ENCODE assay signal across 8 cellular contexts in genomic region chr1:50109647-50110075, GRCh38. TPM values are rescaled to one million over a fixed set of nuclear protein-coding genes. Genes with fewer than 3 reads are reported as not detected.
DNase-seq lines count a peak whose midpoint lies in the region; ATAC-seq and TF ChIP-seq lines count a peak whose summit lies in the region.

No MANE protein-coding gene starts in this region.

- no peak overlapping the region for H2BK15ac ChIP-seq in H9 (ENCODE audit: low read depth, low read length)

- no peak overlapping the region for H2BK20ac ChIP-seq in H9 (ENCODE audit: low read depth, low read length, poor library complexity, severe bottlenecking)

- H2AK5ac ChIP-seq in H9 (ENCODE audit: insufficient read length, low read length), result no peak overlapping the region

- peak; percentile 51 for ATAC-seq in HG02870 (IDR thresholded peaks at IDR 0.05; ENCODE audit: unreplicated experiment)
- ATAC-seq in GM21529 (IDR thresholded peaks at IDR 0.05; ENCODE audit: unreplicated experiment), result no peak
- ATAC-seq in GM18519 (IDR thresholded peaks at IDR 0.05; ENCODE audit: low FRiP score, unreplicated experiment), result no peak

- no peaks in the 10 kb centered on the region for H3K36me3 ChIP-seq in MG63

- H3K23ac ChIP-seq in H9 (ENCODE audit: insufficient read length, low read depth, low read length), result no peak overlapping the region

- H3K27ac Mint-ChIP-seq in progenitor cell of endocrine pancreas (no peak overlapping the region), H9 (no peak overlapping the region)

- no peak overlapping the region for H4K5ac ChIP-seq in H9 (ENCODE audit: insufficient read length, low read depth, low read length)

- H3K4me1 Mint-ChIP-seq in progenitor cell of endocrine pancreas (ENCODE audit: low read depth) (peaks cover 42% of the 10 kb centered on the region), H9 (peaks cover 0 to 5% of the 10 kb centered on the region in 2 experiments; a peak in 1 of 4 replicates)

- H3K4me3 ChIP-seq in MG63, result no peak overlapping the region

- H3K56ac ChIP-seq in H9 (ENCODE audit: insufficient read length, low read depth, low read length), result no peak overlapping the region

- H4K20me1 ChIP-seq in H9 (ENCODE audit: control insufficient read depth, insufficient read depth, insufficient read length), result no peaks in the 10 kb centered on the region

- H3K36me3 Mint-ChIP-seq in progenitor cell of endocrine pancreas (ENCODE audit: insufficient read depth) (no peaks in the 10 kb centered on the region), H9 (ENCODE audit: insufficient read depth in 1 of 3, low read depth in 3 of 3) (peaks cover 0 to 28% (median 0%) of the 10 kb centered on the region in 3 experiments; a peak in 2 of 7 replicates)

- H3K23me2 ChIP-seq in H9 (ENCODE audit: insufficient read length, low read depth, low read length, poor library complexity, severe bottlenecking), result no peaks in the 10 kb centered on the region

- no peak overlapping the region for H4K91ac ChIP-seq in H9 (ENCODE audit: insufficient read length, low read depth, low read length)

- TF ChIP-seq CTCF in progenitor cell of endocrine pancreas (IDR thresholded peaks at IDR 0.05; ENCODE audit: unreplicated experiment), result no peak
- TF ChIP-seq CTCF in H9 (conservative IDR thresholded peaks at IDR 0.05), result no peak

- H3K4me1 ChIP-seq in H9 (ENCODE audit: insufficient read depth, low read length), result peaks cover 3% of the 10 kb centered on the region; the same call in 1 of the 2 replicates

- H3K4me2 ChIP-seq in H9 (ENCODE audit: insufficient read depth, insufficient read length, low read length), result no peak overlapping the region

- no peak overlapping the region for H3K14ac ChIP-seq in H9 (ENCODE audit: insufficient read depth, low read length)

- peaks cover 6% of the 10 kb centered on the region; the same call in 1 of the 2 replicates for H3K27me3 ChIP-seq in MG63
- H3K27me3 ChIP-seq in H9 (ENCODE audit: insufficient read depth, low read length), result no peaks in the 10 kb centered on the region

- no peak overlapping the region for H2BK120ac ChIP-seq in H9 (ENCODE audit: low read depth, low read length, poor library complexity, severe bottlenecking)

- H3K9me3 ChIP-seq in MG63, result no peaks in the 10 kb centered on the region
- H3K9me3 ChIP-seq in H9 (ENCODE audit: control insufficient read depth, low read depth, low read length), result no peaks in the 10 kb centered on the region

- H3K27ac ChIP-seq in angular gyrus (ENCODE audit: low read depth, low read length) (peak overlapping the region; percentile 68), H9 (ENCODE audit: insufficient read length, low read depth, low read length) (no peak overlapping the region)

- H2BK5ac ChIP-seq in H9 (ENCODE audit: insufficient read length, low read length), result no peak overlapping the region

- WGBS in H9 (ENCODE audit: extremely low coverage, insufficient read length, low lambda C conversion rate), result no CpG with 5 or more reads among the region's 8 CpGs

- H3K18ac ChIP-seq in H9 (ENCODE audit: insufficient read length, low read depth, low read length), result no peak overlapping the region

- no peak overlapping the region for H3K4ac ChIP-seq in H9 (ENCODE audit: low read depth, low read length)

- H3K9ac ChIP-seq in H9 (ENCODE audit: extremely low read depth, insufficient read length, low read length), result no peak overlapping the region

- H3K4me3 Mint-ChIP-seq in progenitor cell of endocrine pancreas (ENCODE audit: low read depth) (peak overlapping the region; percentile 58), H9 (no peak overlapping the region)

- H3K27me3 Mint-ChIP-seq in progenitor cell of endocrine pancreas (no peaks in the 10 kb centered on the region), H9 (ENCODE audit: low read depth) (no peaks in the 10 kb centered on the region; the same call in 1 of the 2 replicates)

- H2BK12ac ChIP-seq in H9 (ENCODE audit: insufficient read length, low read depth, low read length), result no peak overlapping the region

- H3K9me3 Mint-ChIP-seq in progenitor cell of endocrine pancreas (ENCODE audit: low read depth) (no peaks in the 10 kb centered on the region), H9 (peaks cover 0 to 86% of the 10 kb centered on the region in 2 experiments; a peak in 2 of 5 replicates)

- no peaks in the 10 kb centered on the region for H3K79me2 ChIP-seq in H9 (ENCODE audit: insufficient read depth, low read length)

- H3K79me1 ChIP-seq in H9 (ENCODE audit: insufficient read depth, low read depth, low read length, poor library complexity, severe bottlenecking), result no peaks in the 10 kb centered on the region

- no peak overlapping the region for H2AFZ ChIP-seq in H9 (ENCODE audit: low read length)

- no peak overlapping the region for H4K8ac ChIP-seq in H9 (replicated peaks; ENCODE audit: insufficient read length, low read depth, low read length)

- peak; percentile 37 for DNase-seq in NCI-H2107 (lab: John Stamatoyannopoulos, UW)
- DNase-seq in progenitor cell of endocrine pancreas (ENCODE audit: low spot score, unreplicated experiment), result no peak
- DNase-seq in MG63, result no peak
- DNase-seq in H9, result no peak

- H3T11ph ChIP-seq in H9 (ENCODE audit: low read length), result no peak overlapping the region

RNA-seq across cellular contexts. Expression of gene ELAVL4, which starts 0.9 kb away (rescaled TPM):
- total RNA-seq in progenitor cell of endocrine pancreas (3.6 and 4.4 TPM in 2 replicates), H9 (2021) (not detected in 2 replicates)
- total RNA-seq in MG63 (2014; rRNA removed; shearing (Covaris generic); ENCODE audit: low replicate concordance), result not detected in 2 replicates
